ENCODE assay signal across 18 cellular contexts in genomic region chr6:125639621-125640020, GRCh38.
DNase-seq lines count a peak whose midpoint lies in the region; ATAC-seq and TF ChIP-seq lines count a peak whose summit lies in the region.
"Had no signal": no experiment of that assay in that cellular context is flagged by ENCODE, and none has a peak within 500 bp of the region (broad histone marks: within the 10 kb centered on the region; RNA-seq: fewer than 3 reads in every experiment).

No MANE protein-coding gene starts in this region.

- no peaks in the 10 kb centered on the region for H3K9me3 Mint-ChIP-seq in activated naive CD8-positive, alpha-beta T cell treated with anti-CD3 and anti-CD28 coated beads, Interleukin-2, amount 50 U/mL, for 24 hours
- H3K9me3 Mint-ChIP-seq: activated CD4-positive, alpha-beta T cell treated with anti-CD3 and anti-CD28 coated beads, Interleukin-2, amount 10 ng/mL, durations not matched to agents 24 days and 14 days; activated T-helper 2 cell treated with anti-CD3 and anti-CD28 coated beads, Interferon-gamma antibody, Interleukin-2, Interleukin-4, amounts not matched to agents 10 μg/mL and 5 μg/mL and 100 μg/mL, durations not matched to agents 14 hours and 24 hours and 36 hours had no signal

- no peaks in the 10 kb centered on the region for H3K36me3 ChIP-seq in heart right ventricle
- H3K36me3 ChIP-seq in SK-N-MC (ENCODE audit: insufficient read depth, low read length): no peaks in the 10 kb centered on the region
- H3K36me3 ChIP-seq: cardiac muscle cell had no signal

- ATAC-seq in heart right ventricle: peak in 7 of 8 donors; percentile 52 to 94 (median 78)
- no peak for ATAC-seq in activated naive CD8-positive, alpha-beta T cell treated with anti-CD3 and anti-CD28 coated beads, Interleukin-2, amount 50 U/mL, for 24 hours
- ATAC-seq in GM19455 (IDR thresholded peaks at IDR 0.05; ENCODE audit: unreplicated experiment): no peak

- H3K9me3 ChIP-seq in heart right ventricle (no peaks in the 10 kb centered on the region), SK-N-MC (ENCODE audit: low read depth, low read length) (no peaks in the 10 kb centered on the region)

- peaks cover 0 to 14% (median 6%) of the 10 kb centered on the region in 9 donors for H3K4me1 ChIP-seq in heart right ventricle

- intact Hi-C loops in heart right ventricle (cut with DNase I): no loop called here
- intact Hi-C loops in cardiac septum (cut with DNase I): no loop called here

- no peaks in the 10 kb centered on the region for H3K27me3 ChIP-seq in heart right ventricle
- H3K27me3 ChIP-seq: cardiac muscle cell had no signal

- 31 to 34% methylated on average over 3 of the region's 3 CpGs for WGBS in heart right ventricle, 2 donors

- no peaks in the 10 kb centered on the region for H3K36me3 Mint-ChIP-seq in activated naive CD8-positive, alpha-beta T cell treated with anti-CD3 and anti-CD28 coated beads, Interleukin-2, amount 50 U/mL, for 24 hours (ENCODE audit: low read depth)
- H3K36me3 Mint-ChIP-seq: naive B cell had no signal

- H3K9ac ChIP-seq in SK-N-MC (ENCODE audit: insufficient read length): no peak overlapping the region

- no peaks in the 10 kb centered on the region for H3K27me3 Mint-ChIP-seq in activated naive CD8-positive, alpha-beta T cell treated with anti-CD3 and anti-CD28 coated beads, Interleukin-2, amount 50 U/mL, for 24 hours
- H3K27me3 Mint-ChIP-seq: activated CD4-positive, alpha-beta T cell treated with anti-CD3 and anti-CD28 coated beads, Interleukin-2, amount 10 ng/mL, durations not matched to agents 24 days and 14 days had no signal

- H3K4me3 ChIP-seq in heart right ventricle (no peak overlapping the region), SK-N-MC (no peak overlapping the region)
- H3K4me3 ChIP-seq: cardiac muscle cell, lung had no signal

- H3K27ac ChIP-seq in heart right ventricle (peak overlapping the region in 1 of 10 donors; percentile 41), SK-N-MC (no peak overlapping the region)
- H3K27ac ChIP-seq: cardiac muscle cell had no signal

- no peak overlapping the region for H3K27ac Mint-ChIP-seq in activated naive CD8-positive, alpha-beta T cell treated with anti-CD3 and anti-CD28 coated beads, Interleukin-2, amount 50 U/mL, for 24 hours
- H3K27ac Mint-ChIP-seq: activated CD4-positive, alpha-beta T cell treated with anti-CD3 and anti-CD28 coated beads, Interleukin-2, amount 10 ng/mL, durations not matched to agents 24 days and 14 days; activated T-helper 2 cell treated with anti-CD3 and anti-CD28 coated beads, Interferon-gamma antibody, Interleukin-2, Interleukin-4, amounts not matched to agents 10 μg/mL and 5 μg/mL and 100 μg/mL, durations not matched to agents 14 hours and 24 hours and 36 hours; naive B cell had no signal

- no peak overlapping the region for H3K4me3 Mint-ChIP-seq in activated naive CD8-positive, alpha-beta T cell treated with anti-CD3 and anti-CD28 coated beads, Interleukin-2, amount 50 U/mL, for 24 hours
- H3K4me3 Mint-ChIP-seq: activated CD4-positive, alpha-beta T cell treated with anti-CD3 and anti-CD28 coated beads, Interleukin-2, amount 10 ng/mL, durations not matched to agents 24 days and 14 days; naive B cell had no signal

- H3K4me1 Mint-ChIP-seq in activated naive CD8-positive, alpha-beta T cell treated with anti-CD3 and anti-CD28 coated beads, Interleukin-2, amount 50 U/mL, for 24 hours: no peaks in the 10 kb centered on the region
- H3K4me1 Mint-ChIP-seq: activated CD4-positive, alpha-beta T cell treated with anti-CD3 and anti-CD28 coated beads, Interleukin-2, amount 10 ng/mL, durations not matched to agents 24 days and 14 days; naive B cell had no signal

- no peak for DNase-seq in heart right ventricle
- DNase-seq in cardiac septum (ENCODE audit: low spot score): no peak
- DNase-seq in SK-N-MC (ENCODE audit: low read depth, low spot score): peak; percentile 58
- peak; percentile 63 for DNase-seq in islet precursor cell
- DNase-seq in stimulated activated CD4-positive, alpha-beta T cell treated with anti-CD3 and anti-CD28 coated beads, Interleukin-4, amount 100 ng/mL, for 1 hour: no peak
- no peak for DNase-seq in activated naive CD8-positive, alpha-beta T cell treated with anti-CD3 and anti-CD28 coated beads, Interleukin-2, amount 50 U/mL, for 24 hours
- no peak for DNase-seq in activated naive CD4-positive, alpha-beta T cell (lab: John Stamatoyannopoulos, UW)
- DNase-seq: activated CD4-positive, alpha-beta T cell treated with anti-CD3 and anti-CD28 coated beads, Interleukin-2, amount 10 ng/mL, durations not matched to agents 24 days and 14 days; DMS153; erythroblast; naive B cell; NCI-H1694; NCI-H446; RPMI8226 had no signal

- TF ChIP-seq CTCF in heart right ventricle (IDR thresholded peaks at IDR 0.05): no peak

Comparison
In these comparisons a context has a peak if more than half of its experiments do, and no peak if none do; other contexts are left out.
1. ATAC-seq: peak in heart right ventricle (7 of 8); none in activated naive CD8-positive, alpha-beta T cell treated with anti-CD3 and anti-CD28 coated beads, Interleukin-2, amount 50 U/mL, for 24 hours (single experiment) and GM19455 (single experiment).
2. DNase-seq: peak in SK-N-MC (single experiment) and islet precursor cell (single experiment); none in heart right ventricle (0 of 2), cardiac septum (single experiment), stimulated activated CD4-positive, alpha-beta T cell treated with anti-CD3 and anti-CD28 coated beads, Interleukin-4, amount 100 ng/mL, for 1 hour (single experiment), activated naive CD8-positive, alpha-beta T cell treated with anti-CD3 and anti-CD28 coated beads, Interleukin-2, amount 50 U/mL, for 24 hours (single experiment) and activated naive CD4-positive, alpha-beta T cell (0 of 4).